Comparison of ENCODE assay signal across 8 cellular contexts in the genomic region with DNA sequence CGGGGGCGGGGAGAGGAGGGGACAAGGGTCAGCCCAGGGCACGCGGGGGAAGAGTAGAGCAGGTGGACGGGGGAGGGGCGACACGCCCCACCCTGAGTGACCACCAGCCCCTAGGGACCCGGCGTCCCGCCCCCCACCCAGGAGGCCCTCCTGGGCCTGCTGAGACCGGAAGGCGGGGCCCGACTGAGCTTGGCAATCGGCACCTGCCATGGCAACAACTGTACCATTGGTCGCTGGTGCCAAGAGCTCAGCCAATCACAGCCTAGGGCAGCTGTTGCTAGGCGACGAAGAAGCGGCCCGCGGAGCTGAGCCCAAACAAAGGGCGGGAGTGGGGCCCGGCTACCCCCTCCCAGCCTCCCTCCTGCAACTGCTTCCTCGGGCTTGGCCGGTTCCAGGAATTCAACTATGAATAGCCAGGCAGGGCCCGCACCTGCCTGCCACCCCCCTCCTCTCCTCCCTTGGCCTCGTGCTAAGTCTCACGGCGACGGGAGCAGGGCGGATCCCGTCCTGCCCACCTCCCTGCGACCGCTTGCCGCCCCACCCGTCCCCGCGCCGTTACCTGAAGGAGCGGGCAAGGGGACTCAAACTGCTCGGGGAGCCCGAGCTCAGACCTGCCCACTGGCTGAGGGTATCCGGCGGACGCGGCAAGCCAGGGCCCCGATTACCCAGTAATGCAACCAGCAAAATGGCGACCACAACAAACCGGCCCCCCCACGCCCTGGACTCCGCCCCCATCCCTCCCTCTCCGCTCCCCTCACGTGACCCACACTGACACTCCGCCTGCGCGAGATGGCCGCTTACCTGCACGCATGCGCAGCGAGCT. TPM values are rescaled to one million over a fixed set of nuclear protein-coding genes. Genes with fewer than 3 reads are reported as not detected.
DNase-seq lines count a peak whose midpoint lies in the region; FAIRE-seq and TF ChIP-seq lines count a peak whose summit lies in the region.

DYRK1B (minus strand) TSS at position 699 of the 823 bp plus-strand sequence. CDS start 2,295 bp downstream, outside the sequence.

- peak within 1 kb of the TSS; percentile 81 for H3K4me3 ChIP-seq in GM06990 (replicated peaks; ENCODE audit: low read depth, low read length)
- peak within 1 kb of the TSS; percentile 47 for H3K4me3 ChIP-seq in HFF-Myc (replicated peaks; ENCODE audit: low read depth, low read length)
- peak within 1 kb of the TSS; percentile 94 for H3K4me3 ChIP-seq in astrocyte of the spinal cord (ENCODE audit: low read depth, low read length)

- in situ Hi-C loops in astrocyte of the spinal cord (cut with HindIII; ENCODE audit: low sequenced_read_pairs): no loop called here

- TF ChIP-seq CTCF in GM06990 (IDR thresholded peaks at IDR 0.05; ENCODE audit: insufficient read depth, low read length, poor library complexity, severe bottlenecking): no peak
- TF ChIP-seq CTCF in HFF-Myc (IDR thresholded peaks at IDR 0.05; ENCODE audit: low read depth, low read length, missing control alignments): no peak
- TF ChIP-seq CTCF in astrocyte of the spinal cord (IDR thresholded peaks at IDR 0.05; ENCODE audit: low read depth, low read length): no peak

- no peaks in the 10 kb centered on the region for H3K27me3 ChIP-seq in GM06990 (replicated peaks; ENCODE audit: control insufficient read depth, insufficient read depth, low read length)

- no peak for FAIRE-seq in urothelium cell line (lab: Jason Lieb, UNC)

- DNase-seq in GM06990 (ENCODE audit: extremely low read depth, insufficient read length) (peak; percentile 95), HFF-Myc (ENCODE audit: extremely low read depth, low read depth) (peak; percentile 78), NCI-H128 (lab: John Stamatoyannopoulos, UW; ENCODE audit: unreplicated experiment) (peak; percentile 94), T1000 (lab: John Stamatoyannopoulos, UW) (peak; percentile 95), astrocyte of the spinal cord (ENCODE audit: low read depth, low spot score) (peak; percentile 97), hepatic stellate cell (ENCODE audit: low spot score) (peak; percentile 99), pulmonary artery endothelial cell (ENCODE audit: low read depth, low spot score) (peak; percentile 89), urothelium cell line (ENCODE audit: low spot score) (peak; percentile 91)

- H3K36me3 ChIP-seq in GM06990 (ENCODE audit: control insufficient read depth, insufficient read depth, low read length): peaks cover 24% of the 10 kb centered on the region

RNA-seq across cellular contexts. Expression of gene DYRK1B, which starts in this region (rescaled TPM):
- total RNA-seq in pulmonary artery endothelial cell: 9.2 and 12.4 TPM in 2 replicates

Comparison
In these comparisons a context has a peak if more than half of its experiments do, and no peak if none do; other contexts are left out.
1. Peak in every context shown above with its lines: DNase-seq and H3K4me3 ChIP-seq.